In the genomic region with DNA sequence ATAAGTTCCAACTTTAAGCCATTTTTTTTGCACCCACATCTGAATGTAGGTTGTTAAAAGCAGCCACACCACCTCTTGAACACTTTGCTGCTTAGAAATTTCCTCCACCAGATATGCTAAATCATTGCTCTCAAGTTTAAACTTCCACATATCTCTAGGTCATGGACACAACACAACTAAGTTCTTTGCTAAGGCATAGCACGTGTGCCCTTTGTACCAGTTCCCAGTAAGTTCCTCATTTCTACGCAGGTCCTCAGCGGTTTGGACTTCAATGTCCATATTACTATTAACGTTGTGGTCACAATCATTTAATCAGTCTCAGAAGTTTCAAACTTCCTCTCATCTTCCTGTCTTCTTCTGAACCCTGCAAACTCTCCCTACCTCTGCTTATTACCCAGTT, we compare ENCODE assay signal across 30 cellular contexts.
"Had no signal": no experiment of that assay in that cellular context is flagged by ENCODE, and none has a peak within 500 bp of the region (broad histone marks: within the 10 kb centered on the region; RNA-seq: fewer than 3 reads in every experiment).

No MANE protein-coding gene starts in this region.

- ATAC-seq: activated CD4-positive, CD25-positive, alpha-beta regulatory T cell treated with anti-CD3 and anti-CD28 coated beads, Interleukin-2, amount 50 U/mL, for 24 hours; activated CD8-positive, alpha-beta memory T cell treated with anti-CD3 and anti-CD28 coated beads, Interleukin-2, amount 10 ng/mL, durations not matched to agents 7 days and 5 days; activated CD8-positive, alpha-beta T cell treated with anti-CD3 and anti-CD28 coated beads for 36 hours; activated naive CD8-positive, alpha-beta T cell treated with anti-CD3 and anti-CD28 coated beads, Interleukin-2, amount 50 U/mL, for 24 hours; body of pancreas; heart right ventricle; lower lobe of right lung; mucosa of descending colon; right lobe of liver; stimulated activated naive B cell treated with anti-CD40 and anti-IgM and Interleukin-4, amounts not matched to agents 10 μg/mL and 1 μg/mL and 100 μg/mL, for 72 hours had no signal

- H3K36me3 ChIP-seq: cardiac muscle cell, heart right ventricle, lower lobe of right lung, right lobe of liver, vagina had no signal

- H3K4me1 ChIP-seq: body of pancreas, heart right ventricle, lower lobe of right lung, right lobe of liver, testis, vagina had no signal

- FAIRE-seq: endometrium, keratinocyte had no signal

- H3K4me3 ChIP-seq: body of pancreas, cardiac muscle cell, heart right ventricle, lower lobe of right lung, mucosa of descending colon, right lobe of liver, skin epidermis, testis, vagina had no signal

- H3K27ac ChIP-seq: body of pancreas, cardiac muscle cell, heart right ventricle, lower lobe of right lung, right lobe of liver, skin epidermis, testis, vagina, VCaP had no signal

- DNase-seq: activated CD4-positive, alpha-beta T cell treated with anti-CD3 and anti-CD28 coated beads, Interleukin-2, amount 10 ng/mL, durations not matched to agents 24 days and 14 days; activated CD8-positive, alpha-beta memory T cell treated with anti-CD3 and anti-CD28 coated beads, Interleukin-2, amount 10 ng/mL, durations not matched to agents 7 days and 5 days; activated CD8-positive, alpha-beta T cell treated with anti-CD3 and anti-CD28 coated beads for 36 hours; activated gamma-delta T cell; activated naive CD4-positive, alpha-beta T cell treated with anti-CD3 and anti-CD28 coated beads, Interleukin-2, amount 50 U/mL, for 16 hours; activated naive CD8-positive, alpha-beta T cell treated with anti-CD3 and anti-CD28 coated beads, Interleukin-2, amount 50 U/mL, for 24 hours; activated T-cell treated with anti-CD3 and anti-CD28 coated beads for 4 hours; anterior cingulate cortex; body of pancreas; effector CD4-positive, alpha-beta T cell; heart right ventricle; lower lobe of right lung; mesendoderm; mucosa of descending colon; occipital lobe; posterior cingulate gyrus; right lobe of liver; stimulated activated CD4-positive, alpha-beta T cell treated with anti-CD3 and anti-CD28 coated beads, Interleukin-15, amount 100 ng/mL, for 24 hours; stimulated activated CD8-positive, alpha-beta memory T cell treated with anti-CD3 and anti-CD28 coated beads, Interleukin-4, amount 100 ng/mL, for 48 hours; stimulated activated naive B cell treated with anti-CD40 and anti-IgM and Interleukin-4, amounts not matched to agents 10 μg/mL and 1 μg/mL and 100 μg/mL, for 72 hours; T-helper 9 cell; testis; trophoblast cell had no signal

- H3K27me3 ChIP-seq: body of pancreas, cardiac muscle cell, heart right ventricle, right lobe of liver, testis, vagina had no signal

- H3K9me3 ChIP-seq: body of pancreas, heart right ventricle, lower lobe of right lung, mucosa of descending colon, right lobe of liver, testis, vagina had no signal
